1 cellular context compared by ENCODE assay signal in the genomic region with DNA sequence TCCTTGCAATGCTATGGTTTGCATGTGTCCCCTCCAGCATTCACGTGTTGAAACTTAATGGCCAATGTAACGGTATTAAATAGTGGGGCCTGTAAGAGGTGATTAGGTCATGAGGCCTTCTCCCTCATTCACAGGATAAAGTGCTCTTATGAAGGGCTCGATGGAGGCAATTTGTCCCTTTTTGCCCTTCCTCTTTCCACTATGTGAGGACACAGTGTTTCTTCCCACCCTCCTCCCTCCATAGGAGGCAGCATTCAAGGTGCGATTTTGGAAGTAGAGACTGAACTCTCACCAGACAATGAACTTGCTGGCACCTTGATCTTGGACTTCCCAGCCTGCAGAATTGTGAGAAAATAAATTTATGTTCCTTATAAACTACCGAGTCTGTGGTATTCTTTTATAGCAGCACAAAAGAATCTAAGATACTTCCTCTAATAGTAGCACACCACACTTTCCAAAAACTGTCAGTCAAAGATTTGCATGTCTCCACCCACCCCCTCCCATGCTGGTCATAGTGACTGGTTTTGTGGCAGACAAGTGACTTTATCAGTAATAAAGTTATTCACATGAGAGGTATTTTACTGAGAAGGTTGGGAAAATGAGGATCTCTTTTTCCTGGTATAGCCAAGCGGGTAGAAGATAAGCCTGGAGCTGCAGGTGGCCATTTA.
A peak's percentile ranks its signal among the peaks of the same experiment; 100 is the strongest.
TF ChIP-seq lines count a peak whose summit lies in the region.

No MANE protein-coding gene starts in this region.

TF ChIP-seq in GM12878, 131 proteins besides CTCF, POLR2A, EP300 and RAD21:
- TF ChIP-seq PKNOX1 (IDR thresholded peaks at IDR 0.05) (peak; percentile 74), RUNX3 (IDR thresholded peaks at IDR 0.05; ENCODE audit: low read length) (no peak)
